ENCODE assay signal across 28 cellular contexts in genomic region chr1:29312469-29313466, GRCh38.
DNase-seq lines count a peak whose midpoint lies in the region; ATAC-seq, FAIRE-seq and TF ChIP-seq lines count a peak whose summit lies in the region.
"Had no signal": no experiment of that assay in that cellular context is flagged by ENCODE, and none has a peak within 500 bp of the region (broad histone marks: within the 10 kb centered on the region; RNA-seq: fewer than 3 reads in every experiment).

No MANE protein-coding gene starts in this region.

- ATAC-seq in K562 (peak; percentile 66), T-cell (replicated peaks in 1 of 4) (no peak), HG03196 (IDR thresholded peaks at IDR 0.05; ENCODE audit: unreplicated experiment) (no peak)
- ATAC-seq: gastroesophageal sphincter; natural killer cell treated with Interleukin-12 subunit alpha and Interleukin-12 subunit beta and Interleukin-15 and Interleukin-18, amount 100 ng/mL, for 72 hours had no signal

- no peak for TF ChIP-seq EP300 in K562 (IDR thresholded peaks at IDR 0.05; ENCODE audit: low read length)

- H3K36me3 ChIP-seq in K562 (ENCODE audit: control insufficient read depth, insufficient read depth, low read length) = no peaks in the 10 kb centered on the region

- H3K9me3 Mint-ChIP-seq in mesothelial cell of epicardium (no peaks in the 10 kb centered on the region), T-cell (no peaks in the 10 kb centered on the region)
- H3K9me3 Mint-ChIP-seq: CD4-positive, alpha-beta T cell; natural killer cell treated with Interleukin-12 subunit alpha and Interleukin-12 subunit beta and Interleukin-15 and Interleukin-18, amount 100 ng/mL, for 72 hours had no signal

- H3K9me1 ChIP-seq in K562 (ENCODE audit: control insufficient read depth, insufficient read depth, low read length) = no peaks in the 10 kb centered on the region

- H3K4me2 ChIP-seq in K562 (ENCODE audit: insufficient read depth, low read length) = no peak overlapping the region

- no peak overlapping the region for H3K9ac ChIP-seq in K562 (ENCODE audit: insufficient read depth in 1 of 2, low read depth in 2 of 2, low read length in 2 of 2)

- CTCF ChIA-PET in K562 (lab: Yijun Ruan, JAX; ENCODE audit: low intra/inter-chr PET ratio) = interaction anchor here (0.6 kb wide), 1 partner anchor 76 kb away, joined by 3 read pairs; no protein-coding TSS in a partner anchor
- CTCF ChIA-PET in T-cell (lab: Charles Lee) = no interaction called here

- no peak overlapping the region for H3K4me3 Mint-ChIP-seq in mesothelial cell of epicardium
- H3K4me3 Mint-ChIP-seq in T-cell = no peak overlapping the region
- H3K4me3 Mint-ChIP-seq: CD4-positive, alpha-beta T cell; natural killer cell treated with Interleukin-12 subunit alpha and Interleukin-12 subunit beta and Interleukin-15 and Interleukin-18, amount 100 ng/mL, for 72 hours had no signal

- H3K36me3 Mint-ChIP-seq in mesothelial cell of epicardium (peaks cover 38% of the 10 kb centered on the region), T-cell (no peaks in the 10 kb centered on the region)
- H3K36me3 Mint-ChIP-seq: natural killer cell treated with Interleukin-12 subunit alpha and Interleukin-12 subunit beta and Interleukin-15 and Interleukin-18, amount 100 ng/mL, for 72 hours had no signal

- peak in 1 of 2 experiments; percentile 36; a peak in 2 of 4 replicates for TF ChIP-seq RAD21 in K562 (CRISPR knock-in tag; conservative IDR thresholded peaks at IDR 0.05 in 1 of 2, IDR thresholded peaks at IDR 0.05 in 1 of 2)

- POLR2A ChIA-PET in K562 (lab: Yijun Ruan, JAX) = no interaction called here
- POLR2A ChIA-PET in T-cell (lab: Charles Lee) = no interaction called here

- peak; percentile 51 for FAIRE-seq in K562 (lab: Jason Lieb, UNC)
- FAIRE-seq: endometrium, keratinocyte, TTC549 had no signal

- BruUV-seq in K562 (replicated peaks; lab: Mats Ljungman, UMichigan) = no TSS peak

- H3K4me1 ChIP-seq in K562 (replicated peaks in 1 of 2; ENCODE audit: control insufficient read depth in 2 of 2, insufficient read depth in 2 of 2, low read length in 2 of 2) = peaks cover 0 to 6% of the 10 kb centered on the region in 2 experiments; a peak in 2 of 5 replicates
- H3K4me1 ChIP-seq: gastroesophageal sphincter had no signal

- no peak overlapping the region for H2AFZ ChIP-seq in K562 (ENCODE audit: low read depth, low read length)

- intact Hi-C loops in K562 (cut with micrococcal nuclease) = no loop called here

- H3K4me3 ChIP-seq in K562 = no peak overlapping the region
- H3K4me3 ChIP-seq: gastroesophageal sphincter had no signal

- H3K4me1 Mint-ChIP-seq in mesothelial cell of epicardium = no peaks in the 10 kb centered on the region
- H3K4me1 Mint-ChIP-seq in T-cell = no peaks in the 10 kb centered on the region

- no peak overlapping the region for H3K27ac ChIP-seq in K562 (ENCODE audit: extremely low read depth, low read depth, low read length)
- H3K27ac ChIP-seq: gastroesophageal sphincter had no signal

- H3K79me2 ChIP-seq in K562 (ENCODE audit: control insufficient read depth, insufficient read depth, low read length) = no peaks in the 10 kb centered on the region

- H3K27me3 Mint-ChIP-seq in mesothelial cell of epicardium (ENCODE audit: low read depth) = no peaks in the 10 kb centered on the region
- H3K27me3 Mint-ChIP-seq in T-cell = peaks cover 0 to 4% of the 10 kb centered on the region in 2 donors
- H3K27me3 Mint-ChIP-seq: CD4-positive, alpha-beta T cell; natural killer cell treated with Interleukin-12 subunit alpha and Interleukin-12 subunit beta and Interleukin-15 and Interleukin-18, amount 100 ng/mL, for 72 hours had no signal

- no peaks in the 10 kb centered on the region for H3K9me3 ChIP-seq in K562 (replicated peaks; ENCODE audit: control insufficient read depth, insufficient read depth, low read depth, low read length)
- H3K9me3 ChIP-seq: gastroesophageal sphincter had no signal

- H3K27me3 ChIP-seq in K562 (ENCODE audit: control insufficient read depth in 2 of 2, insufficient read depth in 2 of 2, low read length in 2 of 2) = peaks cover 24 to 71% of the 10 kb centered on the region in 2 experiments
- H3K27me3 ChIP-seq: gastroesophageal sphincter had no signal

- WGBS in K562 (ENCODE audit: insufficient coverage, low coverage, missing lambda C conversion rate) = 7% methylated on average over 24 of the region's 24 CpGs

- H3K27ac Mint-ChIP-seq in mesothelial cell of epicardium = peak overlapping the region; percentile 59
- no peak overlapping the region for H3K27ac Mint-ChIP-seq in T-cell
- H3K27ac Mint-ChIP-seq: CD4-positive, alpha-beta T cell; natural killer cell treated with Interleukin-12 subunit alpha and Interleukin-12 subunit beta and Interleukin-15 and Interleukin-18, amount 100 ng/mL, for 72 hours had no signal

- no peak for TF ChIP-seq POLR2A in K562 (conservative IDR thresholded peaks at IDR 0.05)

- in situ Hi-C loops in K562 (cut with MboI) = no loop called here

- H4K20me1 ChIP-seq in K562 (replicated peaks; ENCODE audit: control insufficient read depth, insufficient read depth, low read length) = peaks cover 21% of the 10 kb centered on the region

- TF ChIP-seq CTCF in K562 (IDR thresholded peaks at IDR 0.05 in 2 of 3, conservative IDR thresholded peaks at IDR 0.05 in 1 of 3; ENCODE audit: insufficient read depth in 2 of 3, low read depth in 1 of 3, low read length in 3 of 3) (peak; percentile 27 to 42 (median 29); a peak in 3 of 6 replicates), mesothelial cell of epicardium (IDR thresholded peaks at IDR 0.05; ENCODE audit: unreplicated experiment) (no peak)

- DNase-seq in NCI-H82 (lab: John Stamatoyannopoulos, UW) (peak; percentile 65), NCI-H82 treated with DMSO at 0.1 percent for 48 hours (lab: John Stamatoyannopoulos, UW; ENCODE audit: unreplicated experiment) (no peak), K562 (ENCODE audit: extremely low read depth in 1 of 4, low spot score in 3 of 4) (peak; percentile 43 to 50 (median 46)), mesothelial cell of epicardium (ENCODE audit: low spot score in 2 of 2, unreplicated experiment in 2 of 2) (no peak), T-cell (no peak), inferior parietal cortex (ENCODE audit: extremely low spot score) (no peak)
- DNase-seq in activated CD4-positive, CD25-positive, alpha-beta regulatory T cell treated with anti-CD3 and anti-CD28 coated beads, Interleukin-2, amount 50 U/mL, for 72 hours = no peak
- DNase-seq: 8988T; activated CD8-positive, alpha-beta memory T cell treated with anti-CD3 and anti-CD28 coated beads for 24 hours; activated gamma-delta T cell; activated T-cell treated with anti-CD3 and anti-CD28 coated beads, Interleukin-2, amount 50 U/mL, for 1 hour; AML-193; CD4-positive, alpha-beta T cell; GOT3; hippocampal formation; NCI-H1092; NCI-H1694 treated with DMSO at 0.1 percent for 48 hours; NCI-H748 treated with DMSO at 0.1 percent for 48 hours; RPMI8226; stimulated activated CD4-positive, alpha-beta T cell treated with anti-CD3 and anti-CD28 coated beads, Interleukin-15, amount 100 ng/mL, for 24 hours; stimulated activated naive CD4-positive, alpha-beta T cell treated with Interleukin-2 at 50 U/mL for 16 hours; T-helper 1 cell had no signal

TF ChIP-seq in K562, 482 proteins besides CTCF, POLR2A, EP300 and RAD21 (continues in another document):
- TF ChIP-seq NFRKB (IDR thresholded peaks at IDR 0.05; ENCODE audit: low read depth) = no peak
- peak; percentile 37; the same call in 1 of the 2 replicates for TF ChIP-seq CBFA2T3 (IDR thresholded peaks at IDR 0.05)
- TF ChIP-seq SMC3 (conservative IDR thresholded peaks at IDR 0.05; ENCODE audit: insufficient read depth, low read depth, low read length) = 0 out of 2 replicates have a peak, but pooled peaks have one; percentile 8
- TF ChIP-seq TGIF2 (CRISPR knock-in tag; IDR thresholded peaks at IDR 0.05) = no peak
- TF ChIP-seq, protein P1, sequence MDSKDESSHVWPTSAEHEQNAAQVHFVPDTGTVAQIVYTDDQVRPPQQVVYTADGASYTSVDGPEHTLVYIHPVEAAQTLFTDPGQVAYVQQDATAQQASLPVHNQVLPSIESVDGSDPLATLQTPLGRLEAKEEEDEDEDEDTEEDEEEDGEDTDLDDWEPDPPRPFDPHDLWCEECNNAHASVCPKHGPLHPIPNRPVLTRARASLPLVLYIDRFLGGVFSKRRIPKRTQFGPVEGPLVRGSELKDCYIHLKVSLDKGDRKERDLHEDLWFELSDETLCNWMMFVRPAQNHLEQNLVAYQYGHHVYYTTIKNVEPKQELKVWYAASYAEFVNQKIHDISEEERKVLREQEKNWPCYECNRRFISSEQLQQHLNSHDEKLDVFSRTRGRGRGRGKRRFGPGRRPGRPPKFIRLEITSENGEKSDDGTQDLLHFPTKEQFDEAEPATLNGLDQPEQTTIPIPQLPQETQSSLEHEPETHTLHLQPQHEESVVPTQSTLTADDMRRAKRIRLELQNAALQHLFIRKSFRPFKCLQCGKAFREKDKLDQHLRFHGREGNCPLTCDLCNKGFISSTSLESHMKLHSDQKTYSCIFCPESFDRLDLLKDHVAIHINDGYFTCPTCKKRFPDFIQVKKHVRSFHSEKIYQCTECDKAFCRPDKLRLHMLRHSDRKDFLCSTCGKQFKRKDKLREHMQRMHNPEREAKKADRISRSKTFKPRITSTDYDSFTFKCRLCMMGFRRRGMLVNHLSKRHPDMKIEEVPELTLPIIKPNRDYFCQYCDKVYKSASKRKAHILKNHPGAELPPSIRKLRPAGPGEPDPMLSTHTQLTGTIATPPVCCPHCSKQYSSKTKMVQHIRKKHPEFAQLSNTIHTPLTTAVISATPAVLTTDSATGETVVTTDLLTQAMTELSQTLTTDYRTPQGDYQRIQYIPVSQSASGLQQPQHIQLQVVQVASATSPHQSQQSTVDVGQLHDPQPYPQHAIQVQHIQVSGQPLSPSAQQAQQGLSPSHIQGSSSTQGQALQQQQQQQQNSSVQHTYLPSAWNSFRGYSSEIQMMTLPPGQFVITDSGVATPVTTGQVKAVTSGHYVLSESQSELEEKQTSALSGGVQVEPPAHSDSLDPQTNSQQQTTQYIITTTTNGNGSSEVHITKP (IDR thresholded peaks at IDR 0.05; ENCODE audit: partially characterized antibody) = peak; percentile 10

Comparison
In these comparisons a context has a peak if more than half of its experiments do, and no peak if none do; other contexts are left out.
1. DNase-seq: peak in NCI-H82 (single experiment) and K562 (4 of 4); none in NCI-H82 treated with DMSO at 0.1 percent for 48 hours (single experiment), mesothelial cell of epicardium (0 of 2), T-cell (0 of 34), inferior parietal cortex (single experiment) and activated CD4-positive, CD25-positive, alpha-beta regulatory T cell treated with anti-CD3 and anti-CD28 coated beads, Interleukin-2, amount 50 U/mL, for 72 hours (single experiment).